18 cellular contexts compared by ENCODE assay signal in genomic region chr5:131661931-131662330, GRCh38.
"Had no signal": no experiment of that assay in that cellular context is flagged by ENCODE, and none has a peak within 500 bp of the region (broad histone marks: within the 10 kb centered on the region; RNA-seq: fewer than 3 reads in every experiment).

No MANE protein-coding gene starts in this region.

- DNase-seq: activated CD4-positive, alpha-beta T cell treated with anti-CD3 and anti-CD28 coated beads, Interleukin-2, amount 10 ng/mL, durations not matched to agents 24 days and 14 days; activated CD4-positive, CD25-positive, alpha-beta regulatory T cell; activated CD8-positive, alpha-beta T cell treated with anti-CD3 and anti-CD28 coated beads, Interleukin-2, amount 10 ng/mL, durations not matched to agents 7 days and 5 days; activated gamma-delta T cell treated with Interleukin-2 at 50 U/mL for 16 hours; activated naive CD8-positive, alpha-beta T cell treated with anti-CD3 and anti-CD28 coated beads, Interleukin-2, amount 10 ng/mL, durations not matched to agents 7 days and 5 days; brain microvascular endothelial cell; cortex of kidney; effector CD4-positive, alpha-beta T cell; heart right ventricle; left cardiac atrium; lower lobe of right lung; T-helper 2 cell; thyroid gland had no signal

- H3K27me3 ChIP-seq: brain microvascular endothelial cell, gastroesophageal sphincter, heart right ventricle, thyroid gland had no signal

- FAIRE-seq: TTC549 had no signal

- H3K4me1 Mint-ChIP-seq: mesothelial cell of epicardium; stimulated activated effector memory CD8-positive, alpha-beta T cell treated with anti-CD3 and anti-CD28 coated beads, Interleukin-12 subunit alpha, Interleukin-12 subunit beta, amount 100 ng/mL, for 72 hours had no signal

- H2AFZ ChIP-seq: parathyroid adenoma had no signal

- H3K27me3 Mint-ChIP-seq: activated CD4-positive, alpha-beta T cell treated with anti-CD3 and anti-CD28 coated beads, Interleukin-2, amount 10 ng/mL, durations not matched to agents 24 days and 14 days; activated naive CD8-positive, alpha-beta T cell treated with anti-CD3 and anti-CD28 coated beads, Interleukin-2, amount 10 ng/mL, durations not matched to agents 7 days and 5 days had no signal

- H3K4me3 Mint-ChIP-seq: activated CD4-positive, alpha-beta T cell treated with anti-CD3 and anti-CD28 coated beads, Interleukin-2, amount 10 ng/mL, durations not matched to agents 24 days and 14 days; activated CD8-positive, alpha-beta T cell treated with anti-CD3 and anti-CD28 coated beads, Interleukin-2, amount 10 ng/mL, durations not matched to agents 7 days and 5 days; activated naive CD8-positive, alpha-beta T cell treated with anti-CD3 and anti-CD28 coated beads, Interleukin-2, amount 10 ng/mL, durations not matched to agents 7 days and 5 days; mesothelial cell of epicardium; stimulated activated effector memory CD8-positive, alpha-beta T cell treated with anti-CD3 and anti-CD28 coated beads, Interleukin-12 subunit alpha, Interleukin-12 subunit beta, amount 100 ng/mL, for 72 hours had no signal

- H3K4me1 ChIP-seq: lower lobe of right lung, parathyroid adenoma, thyroid gland had no signal

- H3K79me2 ChIP-seq: parathyroid adenoma had no signal

- H3K9ac ChIP-seq: parathyroid adenoma had no signal

- H3K9me3 ChIP-seq: thyroid gland had no signal

- H3K4me3 ChIP-seq: gastroesophageal sphincter, heart right ventricle, lower lobe of right lung, thyroid gland had no signal

- H3K27ac ChIP-seq: brain microvascular endothelial cell, gastroesophageal sphincter, heart right ventricle, lower lobe of right lung, parathyroid adenoma, thyroid gland had no signal

- H3K27ac Mint-ChIP-seq: activated CD4-positive, alpha-beta T cell treated with anti-CD3 and anti-CD28 coated beads, Interleukin-2, amount 10 ng/mL, durations not matched to agents 24 days and 14 days; activated CD8-positive, alpha-beta T cell treated with anti-CD3 and anti-CD28 coated beads, Interleukin-2, amount 10 ng/mL, durations not matched to agents 7 days and 5 days; activated naive CD8-positive, alpha-beta T cell treated with anti-CD3 and anti-CD28 coated beads, Interleukin-2, amount 10 ng/mL, durations not matched to agents 7 days and 5 days; mesothelial cell of epicardium; stimulated activated effector memory CD8-positive, alpha-beta T cell treated with anti-CD3 and anti-CD28 coated beads, Interleukin-12 subunit alpha, Interleukin-12 subunit beta, amount 100 ng/mL, for 72 hours had no signal

- H3K9me3 Mint-ChIP-seq: stimulated activated effector memory CD8-positive, alpha-beta T cell treated with anti-CD3 and anti-CD28 coated beads, Interleukin-12 subunit alpha, Interleukin-12 subunit beta, amount 100 ng/mL, for 72 hours had no signal

- ATAC-seq: activated CD8-positive, alpha-beta T cell treated with anti-CD3 and anti-CD28 coated beads, Interleukin-2, amount 10 ng/mL, durations not matched to agents 7 days and 5 days; gastroesophageal sphincter; heart right ventricle; left cardiac atrium; lower lobe of right lung; stimulated activated effector memory CD8-positive, alpha-beta T cell treated with anti-CD3 and anti-CD28 coated beads, Interleukin-12 subunit alpha, Interleukin-12 subunit beta, amount 100 ng/mL, for 72 hours had no signal
